In genomic region chr21:45431781-45432572, GRCh38 we compare ENCODE assay signal across 16 cellular contexts. TPM values are rescaled to one million over a fixed set of nuclear protein-coding genes. Genes with fewer than 3 reads are reported as not detected.
DNase-seq lines count a peak whose midpoint lies in the region; ATAC-seq and TF ChIP-seq lines count a peak whose summit lies in the region.
"Had no signal": no experiment of that assay in that cellular context is flagged by ENCODE, and none has a peak within 500 bp of the region (broad histone marks: within the 10 kb centered on the region; RNA-seq: fewer than 3 reads in every experiment).

No MANE protein-coding gene starts in this region.

- no peak overlapping the region for H2BK5ac ChIP-seq in IMR-90 (ENCODE audit: low read depth, low read length, poor library complexity, severe bottlenecking)

- CTCF ChIA-PET in IMR-90 (lab: Yijun Ruan, JAX): no interaction called here
- CTCF ChIA-PET in WTC11 (lab: Charles Lee): interaction anchor here (2.2 kb wide), 1 partner anchor 74 kb away, joined by 10 read pairs; no protein-coding TSS in a partner anchor

- H3K27me3 ChIP-seq in IMR-90 (ENCODE audit: control insufficient read depth, insufficient read depth, low read length) (no peaks in the 10 kb centered on the region), brain microvascular endothelial cell (replicated peaks) (no peaks in the 10 kb centered on the region), skeletal muscle satellite cell (ENCODE audit: control insufficient read depth, insufficient read depth, low read length) (no peaks in the 10 kb centered on the region)

- H3K27ac ChIP-seq in IMR-90 (ENCODE audit: insufficient read depth, low read length): peak overlapping the region; percentile 22; the same call in 1 of the 2 replicates
- peak overlapping the region; percentile 42 for H3K27ac ChIP-seq in brain microvascular endothelial cell

- peaks cover 75% of the 10 kb centered on the region for H3K4me1 Mint-ChIP-seq in WTC11
- H3K4me1 Mint-ChIP-seq: B cell had no signal

- H4K5ac ChIP-seq in IMR-90 (ENCODE audit: low read depth, low read length): peak overlapping the region; percentile 10; the same call in 1 of the 2 replicates

- intact Hi-C loops in IMR-90 (cut with micrococcal nuclease): no loop called here

- TF ChIP-seq CTCF in IMR-90 (conservative IDR thresholded peaks at IDR 0.05; ENCODE audit: low read depth, low read length) (no peak), brain microvascular endothelial cell (IDR thresholded peaks at IDR 0.05; ENCODE audit: low read depth, low read length, missing control alignments) (no peak), WTC11 (IDR thresholded peaks at IDR 0.05) (no peak), GM13976 (IDR thresholded peaks at IDR 0.05; ENCODE audit: borderline replicate concordance, control extremely low read depth, extremely low read depth, insufficient read depth, missing control alignments) (no peak)

- H3K4ac ChIP-seq in IMR-90 (ENCODE audit: low read depth, low read length): peak overlapping the region; percentile 68

- H3K4me3 ChIP-seq in IMR-90 (ENCODE audit: insufficient read depth, low read depth, low read length) (no peak overlapping the region), brain microvascular endothelial cell (ENCODE audit: low read depth, low read length) (no peak overlapping the region), skeletal muscle satellite cell (ENCODE audit: low read length) (no peak overlapping the region)

- TF ChIP-seq RAD21 in IMR-90 (IDR thresholded peaks at IDR 0.05; ENCODE audit: low read length): no peak

- no peaks in the 10 kb centered on the region for H3K27me3 Mint-ChIP-seq in WTC11 (ENCODE audit: low read depth)

- H2BK20ac ChIP-seq in IMR-90 (ENCODE audit: low read depth, low read length): peak overlapping the region; percentile 65; the same call in 1 of the 2 replicates

- H4K8ac ChIP-seq in IMR-90 (ENCODE audit: low read depth in 2 of 2, low read length in 2 of 2): peak overlapping the region in 1 of 2 experiments; percentile 56; a peak in 1 of 4 replicates

- peak overlapping the region; percentile 52 for H2BK120ac ChIP-seq in IMR-90 (ENCODE audit: low read depth, low read length)

- H3K18ac ChIP-seq in IMR-90 (ENCODE audit: low read depth, low read length): peak overlapping the region; percentile 24; the same call in 1 of the 2 replicates

- POLR2A ChIA-PET in IMR-90 (lab: Charles Lee; ENCODE audit: unreplicated experiment): no interaction called here
- POLR2A ChIA-PET in WTC11 (lab: Charles Lee): no interaction called here

- peaks cover 2% of the 10 kb centered on the region; the same call in 1 of the 2 replicates for H3K36me3 Mint-ChIP-seq in WTC11
- H3K36me3 Mint-ChIP-seq: naive thymus-derived CD8-positive, alpha-beta T cell had no signal

- H2BK15ac ChIP-seq in IMR-90 (ENCODE audit: low read depth, low read length): 0 out of 3 replicates have a peak overlapping the region, but pooled peaks have one; percentile 21

- ATAC-seq in IMR-90 (ENCODE audit: low read depth) (no peak), WTC11 (no peak)
- ATAC-seq: left lobe of liver; naive thymus-derived CD8-positive, alpha-beta T cell had no signal

- peaks cover 43% of the 10 kb centered on the region for H3K4me1 ChIP-seq in IMR-90 (ENCODE audit: control insufficient read depth, insufficient read depth, low read length)
- peaks cover 48% of the 10 kb centered on the region for H3K4me1 ChIP-seq in skeletal muscle satellite cell (ENCODE audit: control insufficient read depth, insufficient read depth, low read length)

- H4K91ac ChIP-seq in IMR-90 (ENCODE audit: insufficient read depth, low read depth, low read length): peak overlapping the region; percentile 45

- no peaks in the 10 kb centered on the region for H3K9me3 ChIP-seq in IMR-90 (ENCODE audit: control insufficient read depth, insufficient read depth, low read length)
- H3K9me3 ChIP-seq in skeletal muscle satellite cell (replicated peaks; ENCODE audit: low read length): no peaks in the 10 kb centered on the region

- dilution Hi-C loops in IMR-90 (cut with HindIII; ENCODE audit: low sequenced_read_pairs, unreplicated experiment): no loop called here

- DNase-seq in IMR-90 (peak; percentile 39), brain microvascular endothelial cell (no peak), iris pigment epithelial cell (ENCODE audit: low read depth) (peak; percentile 39), WTC11 (ENCODE audit: low spot score) (no peak), GM13976 (ENCODE audit: low spot score) (no peak), hippocampal formation (lab: John Stamatoyannopoulos, UW) (no peak)
- no peak for DNase-seq in activated naive CD4-positive, alpha-beta T cell (lab: John Stamatoyannopoulos, UW)
- DNase-seq: activated CD8-positive, alpha-beta memory T cell treated with anti-CD3 and anti-CD28 coated beads for 24 hours; activated effector memory CD4-positive, alpha-beta T cell treated with anti-CD3 and anti-CD28 coated beads, Interleukin-2, amount 50 U/mL, for 16 hours; DMS153; naive thymus-derived CD8-positive, alpha-beta T cell; SIG-M5; stimulated activated naive CD4-positive, alpha-beta T cell treated with Interleukin-2 at 50 U/mL for 16 hours had no signal

- H3K14ac ChIP-seq in IMR-90 (replicated peaks; ENCODE audit: low read depth, low read length): peak overlapping the region; percentile 31

- H3K36me3 ChIP-seq in IMR-90 (ENCODE audit: control insufficient read depth, insufficient read depth, low read length): peaks cover 3% of the 10 kb centered on the region; the same call in 1 of the 2 replicates
- peaks cover 3% of the 10 kb centered on the region for H3K36me3 ChIP-seq in brain microvascular endothelial cell (replicated peaks)
- H3K36me3 ChIP-seq in skeletal muscle satellite cell (ENCODE audit: insufficient read depth, low read length): no peaks in the 10 kb centered on the region

- H3K9me3 Mint-ChIP-seq in WTC11: no peaks in the 10 kb centered on the region
- H3K9me3 Mint-ChIP-seq: naive thymus-derived CD8-positive, alpha-beta T cell had no signal

- H3K27ac Mint-ChIP-seq in WTC11: no peak overlapping the region
- H3K27ac Mint-ChIP-seq: B cell; naive thymus-derived CD8-positive, alpha-beta T cell had no signal

- peak overlapping the region; percentile 38 for H3K23ac ChIP-seq in IMR-90 (ENCODE audit: low read depth, low read length)

- H3K79me1 ChIP-seq in IMR-90 (ENCODE audit: low read depth in 1 of 2, low read length in 2 of 2): peaks cover 25 to 86% of the 10 kb centered on the region in 2 experiments; a peak in 3 of 4 replicates

- no TSS peak for BruUV-seq in IMR-90 (replicated peaks; lab: Mats Ljungman, UMichigan)

- peak overlapping the region; percentile 56 for H2AK9ac ChIP-seq in IMR-90 (replicated peaks; ENCODE audit: low read depth, low read length, poor library complexity)

- no peak overlapping the region for H3K56ac ChIP-seq in IMR-90 (ENCODE audit: extremely low read depth, insufficient read depth, low read length)

- WGBS in IMR-90 (ENCODE audit: extremely low coverage in 2 of 2, insufficient read length in 1 of 2), 2 experiments: 60% methylated on average over 1 of the region's 17 CpGs; no CpG with 5 or more reads in 1 of the 2 experiments

- no peak overlapping the region for H3K4me3 Mint-ChIP-seq in WTC11
- H3K4me3 Mint-ChIP-seq: B cell; naive thymus-derived CD8-positive, alpha-beta T cell had no signal

- in situ Hi-C loops in IMR-90 (cut with MboI; ENCODE audit: low sequenced_read_pairs) (no loop called here), brain microvascular endothelial cell (cut with HindIII; ENCODE audit: low pct_ligation_motif_present, low sequenced_read_pairs) (no loop called here), GM13976 (cut with MboI; ENCODE audit: low sequenced_read_pairs, unreplicated experiment) (loop anchor here (25.0 kb wide), 1 partner anchor 295 kb away; no protein-coding TSS in a partner anchor)

- H4K20me1 ChIP-seq in IMR-90 (ENCODE audit: insufficient read depth, low read length): peaks cover 50% of the 10 kb centered on the region

- no peak for TF ChIP-seq POLR2A in IMR-90 (IDR thresholded peaks at IDR 0.05; ENCODE audit: low read depth, low read length)

- H3K9ac ChIP-seq in IMR-90 (ENCODE audit: low read depth, low read length): no peak overlapping the region
- peak overlapping the region; percentile 16 for H3K9ac ChIP-seq in skeletal muscle satellite cell (ENCODE audit: low read depth, low read length)

- no peak overlapping the region; the same call in 1 of the 2 replicates for H3K4me2 ChIP-seq in IMR-90 (ENCODE audit: low read depth, low read length)
- peak overlapping the region; percentile 49 for H3K4me2 ChIP-seq in skeletal muscle satellite cell (ENCODE audit: low read length)

- peak overlapping the region; percentile 66 for H2AK5ac ChIP-seq in IMR-90 (ENCODE audit: low read depth, low read length)

- H2AFZ ChIP-seq in IMR-90 (replicated peaks; ENCODE audit: low read length, poor library complexity): peak overlapping the region; percentile 2

- peaks cover 26% of the 10 kb centered on the region for H3K9me1 ChIP-seq in IMR-90 (ENCODE audit: insufficient read depth, low read length)

TF ChIP-seq in IMR-90, 13 proteins besides CTCF, POLR2A, EP300 and RAD21 (continues in another document):
- no peak for TF ChIP-seq MAZ (IDR thresholded peaks at IDR 0.05; ENCODE audit: borderline replicate concordance, low read depth, low read length)
- no peak for TF ChIP-seq FOS (IDR thresholded peaks at IDR 0.05; ENCODE audit: low read depth, low read length)
- no peak for TF ChIP-seq NFE2L2 (IDR thresholded peaks at IDR 0.05; ENCODE audit: low read depth, low read length)
- TF ChIP-seq BHLHE40 (IDR thresholded peaks at IDR 0.05; ENCODE audit: low read depth, low read length): no peak

TF ChIP-seq in WTC11, 78 proteins besides CTCF, POLR2A, EP300 and RAD21:
- TF ChIP-seq MXD4 (CRISPR knock-in tag; IDR thresholded peaks at IDR 0.05; ENCODE audit: borderline replicate concordance): no peak

RNA-seq across cellular contexts. Expression of gene COL18A1, which starts 27.0 kb away (rescaled TPM):
- total RNA-seq in IMR-90 (2012; rRNA removed): 4.3 and 6.7 TPM in 2 replicates
- 46.7 and 52.6 TPM in 2 replicates for polyA plus RNA-seq in IMR-90 (2012; rRNA removed)
- polyA plus RNA-seq in IMR-90 (2012; cell fraction: cytosol; rRNA removed): 66.0 and 124 TPM in 2 replicates
- 136 and 394 TPM in 2 replicates for polyA plus RNA-seq in IMR-90 (2012; cell fraction: nucleus; rRNA removed; ENCODE audit: low replicate concordance)
- 25.6 and 40.2 TPM in 2 replicates for total RNA-seq in skeletal muscle satellite cell (2012; rRNA removed)
- 231 to 241 TPM (median 231 TPM) in 3 replicates for total RNA-seq in WTC11 (2021)

Comparison
In these comparisons a context has a peak if more than half of its experiments do, and no peak if none do; other contexts are left out.
1. DNase-seq: peak in IMR-90 (single experiment) and iris pigment epithelial cell (single experiment); none in brain microvascular endothelial cell (single experiment), WTC11 (single experiment), activated naive CD4-positive, alpha-beta T cell (0 of 4), GM13976 (single experiment) and hippocampal formation (0 of 2).
2. RNA of gene COL18A1, which starts 27.0 kb away (total RNA-seq): 231 to 241 TPM in WTC11; 4.3 to 6.7 TPM in IMR-90; every median in the first group is over 10 times any median in the second.